In genomic region chr6:14635933-14636599, GRCh38 we compare ENCODE assay signal across 1 cellular context.
TF ChIP-seq lines count a peak whose summit lies in the region.

No MANE protein-coding gene starts in this region.

TF ChIP-seq in GM23338, 12 proteins besides CTCF, POLR2A, EP300 and RAD21 (continued from another document):
- TF ChIP-seq ZNF462 (CRISPR knock-in tag; IDR thresholded peaks at IDR 0.05), result no peak
- no peak for TF ChIP-seq JUNB (IDR thresholded peaks at IDR 0.05; ENCODE audit: unreplicated experiment)
- no peak for TF ChIP-seq NANOG (IDR thresholded peaks at IDR 0.05; ENCODE audit: borderline replicate concordance)
- TF ChIP-seq EZH2phosphoT487 (IDR thresholded peaks at IDR 0.05; ENCODE audit: unreplicated experiment), result no peak
- no peak for TF ChIP-seq ZNF114 (CRISPR knock-in tag; IDR thresholded peaks at IDR 0.05)
- no peak for TF ChIP-seq REST (IDR thresholded peaks at IDR 0.05; ENCODE audit: unreplicated experiment)
- no peak for TF ChIP-seq ETS1 (IDR thresholded peaks at IDR 0.05)
